Comparison of ENCODE assay signal across 9 cellular contexts in genomic region chr11:62324738-62325556, GRCh38. TPM values are rescaled to one million over a fixed set of nuclear protein-coding genes. Genes with fewer than 3 reads are reported as not detected.
DNase-seq lines count a peak whose midpoint lies in the region; ATAC-seq, FAIRE-seq and TF ChIP-seq lines count a peak whose summit lies in the region.
"Had no signal": no experiment of that assay in that cellular context is flagged by ENCODE, and none has a peak within 500 bp of the region (broad histone marks: within the 10 kb centered on the region; RNA-seq: fewer than 3 reads in every experiment).

No MANE protein-coding gene starts in this region.

- no peak for TF ChIP-seq POLR2A in endothelial cell of umbilical vein (IDR thresholded peaks at IDR 0.05; ENCODE audit: low read depth, low read length)

- peaks cover 2% of the 10 kb centered on the region for H3K4me1 Mint-ChIP-seq in activated CD4-positive, alpha-beta T cell treated with anti-CD3 and anti-CD28 coated beads, Interleukin-2, amount 10 ng/mL, durations not matched to agents 24 days and 14 days
- H3K4me1 Mint-ChIP-seq in neural crest cell = peaks cover 15% of the 10 kb centered on the region

- POLR2A ChIA-PET in endothelial cell of umbilical vein (lab: Charles Lee) = no interaction called here

- H3K9me1 ChIP-seq in endothelial cell of umbilical vein (replicated peaks; ENCODE audit: control insufficient read depth, extremely low read depth, insufficient read depth, low read length) = no peaks in the 10 kb centered on the region

- H3K9ac ChIP-seq in endothelial cell of umbilical vein (replicated peaks; ENCODE audit: extremely low read depth, insufficient read depth, low read length) = no peak overlapping the region

- H3K9me3 Mint-ChIP-seq in activated CD4-positive, alpha-beta T cell treated with anti-CD3 and anti-CD28 coated beads, Interleukin-2, amount 10 ng/mL, durations not matched to agents 24 days and 14 days = no peaks in the 10 kb centered on the region
- H3K9me3 Mint-ChIP-seq in neural crest cell = no peaks in the 10 kb centered on the region

- no peaks in the 10 kb centered on the region for H3K9me3 ChIP-seq in endothelial cell of umbilical vein (replicated peaks; ENCODE audit: control insufficient read depth, insufficient read depth, low read length)

- no peak overlapping the region for H3K4me3 ChIP-seq in endothelial cell of umbilical vein (replicated peaks in 1 of 3; ENCODE audit: insufficient read depth in 1 of 3, low read depth in 1 of 3, low read length in 3 of 3)

- no peak overlapping the region for H2AFZ ChIP-seq in endothelial cell of umbilical vein (ENCODE audit: low read depth, low read length)

- peak; percentile 79 to 82 for TF ChIP-seq CTCF in endothelial cell of umbilical vein (IDR thresholded peaks at IDR 0.05; ENCODE audit: extremely low read depth in 1 of 2, insufficient read depth in 1 of 2, low read depth in 1 of 2, low read length in 2 of 2)
- TF ChIP-seq CTCF in neural crest cell (conservative IDR thresholded peaks at IDR 0.05) = peak; percentile 66

- peak; percentile 52 for FAIRE-seq in endothelial cell of umbilical vein (lab: Jason Lieb, UNC)
- FAIRE-seq: A204.1 had no signal

- peaks cover 0 to 5% of the 10 kb centered on the region in 2 experiments for H3K27me3 ChIP-seq in endothelial cell of umbilical vein (ENCODE audit: control insufficient read depth in 2 of 2, insufficient read depth in 2 of 2, low read length in 2 of 2)

- H3K36me3 ChIP-seq in endothelial cell of umbilical vein (ENCODE audit: control insufficient read depth in 2 of 2, extremely low read depth in 1 of 2, insufficient read depth in 2 of 2, low read length in 2 of 2) = no peaks in the 10 kb centered on the region

- no peaks in the 10 kb centered on the region for H4K20me1 ChIP-seq in endothelial cell of umbilical vein (replicated peaks; ENCODE audit: control insufficient read depth, extremely low read depth, insufficient read depth, low read length)

- dilution Hi-C loops in endothelial cell of umbilical vein (cut with MboI; ENCODE audit: extremely low pct_ligation_motif_present, low sequenced_read_pairs) = no loop called here

- H3K4me3 Mint-ChIP-seq in activated CD4-positive, alpha-beta T cell treated with anti-CD3 and anti-CD28 coated beads, Interleukin-2, amount 10 ng/mL, durations not matched to agents 24 days and 14 days = no peak overlapping the region
- H3K4me3 Mint-ChIP-seq in neural crest cell = no peak overlapping the region

- H3K27me3 Mint-ChIP-seq in activated CD4-positive, alpha-beta T cell treated with anti-CD3 and anti-CD28 coated beads, Interleukin-2, amount 10 ng/mL, durations not matched to agents 24 days and 14 days = peaks cover 11% of the 10 kb centered on the region
- H3K27me3 Mint-ChIP-seq in neural crest cell (ENCODE audit: low read depth) = peaks cover 22% of the 10 kb centered on the region

- DNase-seq in DMS 273 (lab: John Stamatoyannopoulos, UW; ENCODE audit: unreplicated experiment) (peak; percentile 34), DMS 273 treated with DMSO at 0.1 percent for 48 hours (lab: John Stamatoyannopoulos, UW) (no peak), NCI-H1694 treated with DMSO at 0.1 percent for 48 hours (lab: John Stamatoyannopoulos, UW) (peak; percentile 41), endothelial cell of umbilical vein (ENCODE audit: low read depth, low spot score) (peak; percentile 45), neural crest cell (ENCODE audit: low read depth, low spot score) (peak; percentile 50), DMS79 (lab: John Stamatoyannopoulos, UW) (no peak)
- peak; percentile 85 for DNase-seq in activated CD4-positive, alpha-beta T cell treated with anti-CD3 and anti-CD28 coated beads, Interleukin-2, amount 10 ng/mL, durations not matched to agents 24 days and 14 days

- no TSS peak for BruUV-seq in endothelial cell of umbilical vein (replicated peaks; lab: Mats Ljungman, UMichigan)

- intact Hi-C loops in activated CD4-positive, alpha-beta T cell treated with anti-CD3 and anti-CD28 coated beads, Interleukin-2, amount 10 ng/mL, durations not matched to agents 24 days and 14 days (cut with micrococcal nuclease) = loop anchor here (5.0 kb wide), 1 partner anchor 153 kb away; no protein-coding TSS in a partner anchor
- intact Hi-C loops in endothelial cell of umbilical vein (cut with micrococcal nuclease) = loop anchor here (1.0 kb wide), 3 partner anchors 80 to 154 kb away; no protein-coding TSS in a partner anchor

- no peaks in the 10 kb centered on the region for H3K4me1 ChIP-seq in endothelial cell of umbilical vein (ENCODE audit: control insufficient read depth, extremely low read depth, insufficient read depth, low read length)

- H3K27ac Mint-ChIP-seq in activated CD4-positive, alpha-beta T cell treated with anti-CD3 and anti-CD28 coated beads, Interleukin-2, amount 10 ng/mL, durations not matched to agents 24 days and 14 days = no peak overlapping the region
- no peak overlapping the region for H3K27ac Mint-ChIP-seq in neural crest cell (ENCODE audit: unreplicated experiment)

- CTCF ChIA-PET in endothelial cell of umbilical vein (lab: Charles Lee) = interaction anchor here (1.0 kb wide), 2 partner anchors 15 to 108 kb away, joined by 4 to 6 read pairs; no protein-coding TSS in a partner anchor

- H3K79me2 ChIP-seq in endothelial cell of umbilical vein (ENCODE audit: control insufficient read depth, insufficient read depth, low read length) = no peaks in the 10 kb centered on the region

- H3K4me2 ChIP-seq in endothelial cell of umbilical vein (ENCODE audit: insufficient read depth, low read length) = no peak overlapping the region

- H3K27ac ChIP-seq in endothelial cell of umbilical vein (ENCODE audit: insufficient read depth, low read depth, low read length) = no peak overlapping the region

- ATAC-seq in HG03432 (IDR thresholded peaks at IDR 0.05; ENCODE audit: unreplicated experiment) = no peak

- H3K36me3 Mint-ChIP-seq in activated CD4-positive, alpha-beta T cell treated with anti-CD3 and anti-CD28 coated beads, Interleukin-2, amount 10 ng/mL, durations not matched to agents 24 days and 14 days (ENCODE audit: low read depth) = no peaks in the 10 kb centered on the region
- H3K36me3 Mint-ChIP-seq in neural crest cell (ENCODE audit: low read depth) = no peaks in the 10 kb centered on the region

TF ChIP-seq in endothelial cell of umbilical vein, 7 proteins besides CTCF, POLR2A, EP300 and RAD21:
- no peak for TF ChIP-seq MAX (IDR thresholded peaks at IDR 0.05; ENCODE audit: insufficient read depth, insufficient read length)
- no peak for TF ChIP-seq JUN (IDR thresholded peaks at IDR 0.05; ENCODE audit: borderline replicate concordance, insufficient read depth, insufficient read length, low read depth)
- no peak for TF ChIP-seq MYC (IDR thresholded peaks at IDR 0.05; ENCODE audit: low read depth, low read length)
- TF ChIP-seq EZH2 (IDR thresholded peaks at IDR 0.05; ENCODE audit: borderline replicate concordance, low read depth, low read length, severe bottlenecking) = no peak
- no peak for TF ChIP-seq FOS (IDR thresholded peaks at IDR 0.05; ENCODE audit: borderline replicate concordance, insufficient read depth, low read length)
- TF ChIP-seq POLR2AphosphoS5 (IDR thresholded peaks at IDR 0.05; ENCODE audit: insufficient read depth, low read depth, low read length) = no peak
- TF ChIP-seq GATA2 (IDR thresholded peaks at IDR 0.05; ENCODE audit: insufficient read depth, insufficient read length, low read depth, low read length) = no peak

RNA-seq across cellular contexts. Expression of gene ASRGL1, which starts 12.3 kb away (rescaled TPM):
- 3.6 and 5.8 TPM in 2 replicates for total RNA-seq in activated CD4-positive, alpha-beta T cell treated with anti-CD3 and anti-CD28 coated beads, Interleukin-2, amount 10 ng/mL, durations not matched to agents 24 days and 14 days
- total RNA-seq in endothelial cell of umbilical vein = 30.5 and 33.1 TPM in 2 replicates
- 23.7 and 36.0 TPM in 2 replicates for polyA plus RNA-seq in endothelial cell of umbilical vein
- 27.8 and 34.2 TPM in 2 replicates for polyA plus RNA-seq in endothelial cell of umbilical vein (2011; cell fraction: cytosol; rRNA removed)
- 58.3 and 64.8 TPM in 2 replicates for polyA plus RNA-seq in endothelial cell of umbilical vein (2011; cell fraction: nucleus; rRNA removed)
- polyA plus RNA-seq in endothelial cell of umbilical vein (2012) = 20.1 and 23.0 TPM in 2 replicates
- 20.9 and 32.0 TPM in 2 replicates for polyA minus RNA-seq in endothelial cell of umbilical vein
- polyA minus RNA-seq in endothelial cell of umbilical vein (2011; cell fraction: cytosol; rRNA and poly(A)+ RNA removed) = 5.8 TPM
- 19.4 and 20.7 TPM in 2 replicates for polyA minus RNA-seq in endothelial cell of umbilical vein (2011; cell fraction: nucleus; rRNA and poly(A)+ RNA removed)
- total RNA-seq in neural crest cell = 50.1 and 57.5 TPM in 2 replicates

RNA-seq across cellular contexts. Expression of gene SCGB1D4, which starts 26.1 kb away (rescaled TPM):
- not detected in 2 replicates for total RNA-seq in activated CD4-positive, alpha-beta T cell treated with anti-CD3 and anti-CD28 coated beads, Interleukin-2, amount 10 ng/mL, durations not matched to agents 24 days and 14 days
- not detected in 2 replicates for total RNA-seq in endothelial cell of umbilical vein
- polyA plus RNA-seq in endothelial cell of umbilical vein = not detected in 2 replicates
- polyA plus RNA-seq in endothelial cell of umbilical vein (2011; cell fraction: cytosol; rRNA removed) = not detected in 2 replicates
- not detected in 2 replicates for polyA plus RNA-seq in endothelial cell of umbilical vein (2011; cell fraction: nucleus; rRNA removed)
- not detected in 2 replicates for polyA plus RNA-seq in endothelial cell of umbilical vein (2012)
- not detected in 2 replicates for polyA minus RNA-seq in endothelial cell of umbilical vein
- polyA minus RNA-seq in endothelial cell of umbilical vein (2011; cell fraction: cytosol; rRNA and poly(A)+ RNA removed) = not detected
- polyA minus RNA-seq in endothelial cell of umbilical vein (2011; cell fraction: nucleus; rRNA and poly(A)+ RNA removed) = not detected in 2 replicates
- not detected in 2 replicates for total RNA-seq in neural crest cell

RNA-seq across cellular contexts. Expression of gene SCGB2A2, which starts 55.0 kb away (rescaled TPM):
- total RNA-seq in activated CD4-positive, alpha-beta T cell treated with anti-CD3 and anti-CD28 coated beads, Interleukin-2, amount 10 ng/mL, durations not matched to agents 24 days and 14 days = not detected in 2 replicates
- total RNA-seq in endothelial cell of umbilical vein (not detected in 2 replicates), neural crest cell (not detected in 2 replicates)
- polyA plus RNA-seq in endothelial cell of umbilical vein = not detected in 2 replicates
- polyA plus RNA-seq in endothelial cell of umbilical vein (2011; cell fraction: cytosol; rRNA removed) = not detected in 2 replicates
- not detected in 2 replicates for polyA plus RNA-seq in endothelial cell of umbilical vein (2011; cell fraction: nucleus; rRNA removed)
- polyA plus RNA-seq in endothelial cell of umbilical vein (2012) = not detected in 2 replicates
- polyA minus RNA-seq in endothelial cell of umbilical vein = not detected in 2 replicates
- not detected for polyA minus RNA-seq in endothelial cell of umbilical vein (2011; cell fraction: cytosol; rRNA and poly(A)+ RNA removed)
- not detected in 2 replicates for polyA minus RNA-seq in endothelial cell of umbilical vein (2011; cell fraction: nucleus; rRNA and poly(A)+ RNA removed)

Comparison
In these comparisons a context has a peak if more than half of its experiments do, and no peak if none do; other contexts are left out.
1. DNase-seq: peak in DMS 273 (single experiment), NCI-H1694 treated with DMSO at 0.1 percent for 48 hours (single experiment), activated CD4-positive, alpha-beta T cell treated with anti-CD3 and anti-CD28 coated beads, Interleukin-2, amount 10 ng/mL, durations not matched to agents 24 days and 14 days (single experiment), endothelial cell of umbilical vein (single experiment) and neural crest cell (single experiment); none in DMS 273 treated with DMSO at 0.1 percent for 48 hours (single experiment) and DMS79 (single experiment).